ENCODE assay signal across 31 cellular contexts in genomic region chr20:13703265-13703664, GRCh38.
"Had no signal": no experiment of that assay in that cellular context is flagged by ENCODE, and none has a peak within 500 bp of the region (broad histone marks: within the 10 kb centered on the region; RNA-seq: fewer than 3 reads in every experiment).

No MANE protein-coding gene starts in this region.

- H3K36me3 ChIP-seq: esophagus squamous epithelium, heart right ventricle, left ventricle myocardium inferior, neutrophil, thyroid gland, upper lobe of left lung had no signal

- H3K9me3 ChIP-seq: esophagus squamous epithelium, heart right ventricle, left ventricle myocardium inferior, neutrophil, thyroid gland, upper lobe of left lung had no signal

- H3K4me1 ChIP-seq: esophagus squamous epithelium, left ventricle myocardium inferior, thyroid gland, upper lobe of left lung had no signal

- H3K9me3 Mint-ChIP-seq: activated T-cell treated with anti-CD3 and anti-CD28 coated beads, Interleukin-2, amount 50 U/mL, for 72 hours; central memory CD8-positive, alpha-beta T cell; T-helper 2 cell treated with Interferon-gamma antibody and Interleukin-4, amounts not matched to agents 5 μg/mL and 100 μg/mL, for 36 hours had no signal

- H3K27ac ChIP-seq: epithelial cell of prostate, esophagus squamous epithelium, heart right ventricle, left ventricle myocardium inferior, neutrophil, skin epidermis, thyroid gland, upper lobe of left lung had no signal

- H3K4me1 Mint-ChIP-seq: activated CD4-positive, alpha-beta T cell treated with anti-CD3 and anti-CD28 coated beads for 36 hours; central memory CD8-positive, alpha-beta T cell; nephron had no signal

- H3K36me3 Mint-ChIP-seq: activated naive CD8-positive, alpha-beta T cell had no signal

- H3K27me3 Mint-ChIP-seq: progenitor cell of endocrine pancreas had no signal

- DNase-seq: activated CD4-positive, alpha-beta T cell treated with anti-CD3 and anti-CD28 coated beads for 36 hours; activated CD4-positive, CD25-positive, alpha-beta regulatory T cell; activated CD8-positive, alpha-beta T cell treated with anti-CD3 and anti-CD28 coated beads, Interleukin-2, amount 10 ng/mL, durations not matched to agents 7 days and 5 days; activated naive CD4-positive, alpha-beta T cell treated with Interleukin-2 at 50 U/mL for 16 hours; activated T-cell treated with anti-CD3 and anti-CD28 coated beads for 4 hours; activated T-cell treated with anti-CD3 and anti-CD28 coated beads, Interleukin-2, amount 50 U/mL, for 72 hours; anterior cingulate cortex; dermis blood vessel endothelial cell; effector CD4-positive, alpha-beta T cell; esophagus squamous epithelium; foreskin melanocyte; heart right ventricle; left ventricle myocardium inferior; stimulated activated CD4-positive, alpha-beta T cell treated with anti-CD3 and anti-CD28 coated beads, Interleukin-12 subunit alpha, Interleukin-12 subunit beta, amount 100 ng/mL, for 4 hours; stimulated activated CD4-positive, alpha-beta T cell treated with anti-CD3 and anti-CD28 coated beads, Interleukin-4, amount 100 ng/mL, for 1 hour; stimulated activated naive CD8-positive, alpha-beta T cell treated with anti-CD3 and anti-CD28 coated beads, Interleukin-15, Interleukin-2, amounts not matched to agents 100 U/mL and 50 U/mL, for 24 hours; thyroid gland had no signal

- H3K4me3 Mint-ChIP-seq: activated CD4-positive, alpha-beta T cell treated with anti-CD3 and anti-CD28 coated beads for 36 hours; activated CD8-positive, alpha-beta T cell treated with anti-CD3 and anti-CD28 coated beads, Interleukin-2, amount 10 ng/mL, durations not matched to agents 7 days and 5 days; activated naive CD8-positive, alpha-beta T cell; activated T-cell treated with anti-CD3 and anti-CD28 coated beads, Interleukin-2, amount 50 U/mL, for 72 hours; central memory CD8-positive, alpha-beta T cell; nephron; T-helper 2 cell treated with Interferon-gamma antibody and Interleukin-4, amounts not matched to agents 5 μg/mL and 100 μg/mL, for 36 hours had no signal

- H3K27ac Mint-ChIP-seq: activated CD4-positive, alpha-beta T cell treated with anti-CD3 and anti-CD28 coated beads for 36 hours; activated CD8-positive, alpha-beta T cell treated with anti-CD3 and anti-CD28 coated beads, Interleukin-2, amount 10 ng/mL, durations not matched to agents 7 days and 5 days; activated naive CD8-positive, alpha-beta T cell; activated T-cell treated with anti-CD3 and anti-CD28 coated beads, Interleukin-2, amount 50 U/mL, for 72 hours; nephron; progenitor cell of endocrine pancreas; T-helper 2 cell treated with Interferon-gamma antibody and Interleukin-4, amounts not matched to agents 5 μg/mL and 100 μg/mL, for 36 hours had no signal

- FAIRE-seq: bronchial epithelial cell, endometrium, islet of Langerhans had no signal

- H3K4me3 ChIP-seq: esophagus squamous epithelium, heart right ventricle, left ventricle myocardium inferior, lung, skin epidermis, thyroid gland, upper lobe of left lung had no signal

- ATAC-seq: activated CD4-positive, alpha-beta T cell treated with anti-CD3 and anti-CD28 coated beads for 36 hours; activated CD8-positive, alpha-beta T cell treated with anti-CD3 and anti-CD28 coated beads, Interleukin-2, amount 10 ng/mL, durations not matched to agents 7 days and 5 days; activated T-cell treated with anti-CD3 and anti-CD28 coated beads, Interleukin-2, amount 50 U/mL, for 72 hours; heart right ventricle; sciatic nerve; stimulated activated naive CD8-positive, alpha-beta T cell treated with anti-CD3 and anti-CD28 coated beads, Interleukin-15, Interleukin-2, amounts not matched to agents 100 U/mL and 50 U/mL, for 24 hours had no signal

- H3K27me3 ChIP-seq: esophagus squamous epithelium, heart right ventricle, neutrophil, thyroid gland, upper lobe of left lung had no signal
